ENCODE assay signal across 21 cellular contexts in genomic region chr1:153364181-153364580, GRCh38. TPM values are rescaled to one million over a fixed set of nuclear protein-coding genes. Genes with fewer than 3 reads are reported as not detected.
"Had no signal": no experiment of that assay in that cellular context is flagged by ENCODE, and none has a peak within 500 bp of the region (broad histone marks: within the 10 kb centered on the region; RNA-seq: fewer than 3 reads in every experiment).

No MANE protein-coding gene starts in this region.

- H3K27ac ChIP-seq: right atrium auricular region, upper lobe of right lung had no signal

- H3K27me3 ChIP-seq: right atrium auricular region, upper lobe of right lung had no signal

- H3K36me3 ChIP-seq: right atrium auricular region, upper lobe of right lung had no signal

- ATAC-seq: activated CD8-positive, alpha-beta T cell treated with anti-CD3 and anti-CD28 coated beads for 36 hours; activated T-cell treated with anti-CD3 and anti-CD28 coated beads, Interleukin-2, amount 50 U/mL, for 4 hours; effector memory CD8-positive, alpha-beta T cell; upper lobe of right lung; WTC11 had no signal

- DNase-seq: activated CD4-positive, alpha-beta T cell treated with anti-CD3 and anti-CD28 coated beads for 4 hours; activated CD8-positive, alpha-beta T cell treated with anti-CD3 and anti-CD28 coated beads for 36 hours; activated effector memory CD4-positive, alpha-beta T cell treated with anti-CD3 and anti-CD28 coated beads, Interleukin-2, amount 50 U/mL, for 16 hours; activated T-cell treated with anti-CD3 and anti-CD28 coated beads, Interleukin-2, amount 50 U/mL, for 4 hours; caudate nucleus; effector memory CD8-positive, alpha-beta T cell; glutamatergic neuron; kidney glomerular epithelial cell; occipital lobe; stimulated activated CD4-positive, alpha-beta T cell treated with anti-CD3 and anti-CD28 coated beads, Interleukin-4, amount 100 ng/mL, for 4 hours; stimulated activated CD8-positive, alpha-beta memory T cell treated with anti-CD3 and anti-CD28 coated beads, Interleukin-4, amount 100 ng/mL, for 48 hours; stimulated activated naive CD4-positive, alpha-beta T cell treated with Interleukin-2 at 50 U/mL for 16 hours; substantia nigra; upper lobe of right lung had no signal

- H3K4me1 ChIP-seq: right atrium auricular region had no signal

- H3K9me3 ChIP-seq: right atrium auricular region, upper lobe of right lung had no signal

- H3K4me3 ChIP-seq: right atrium auricular region, upper lobe of right lung had no signal

RNA-seq across cellular contexts. Expression of gene S100A9, which starts 6.5 kb away (rescaled TPM):
- total RNA-seq: activated CD8-positive, alpha-beta T cell treated with anti-CD3 and anti-CD28 coated beads for 36 hours had no signal

RNA-seq across cellular contexts. Expression of gene S100A12, which starts 11.2 kb away (rescaled TPM):
- total RNA-seq: activated CD8-positive, alpha-beta T cell treated with anti-CD3 and anti-CD28 coated beads for 36 hours; activated naive CD4-positive, alpha-beta T cell treated with anti-CD3 and anti-CD28 coated beads, Interleukin-2, amount 50 U/mL, for 72 hours; activated T-cell treated with anti-CD3 and anti-CD28 coated beads, Interleukin-2, amount 50 U/mL, for 4 hours; epithelial cell of proximal tubule; WTC11 had no signal

RNA-seq across cellular contexts. Expression of gene PGLYRP4, which starts 15.5 kb away (rescaled TPM):
- total RNA-seq: activated CD8-positive, alpha-beta T cell treated with anti-CD3 and anti-CD28 coated beads for 36 hours; activated naive CD4-positive, alpha-beta T cell treated with anti-CD3 and anti-CD28 coated beads, Interleukin-2, amount 50 U/mL, for 72 hours; activated T-cell treated with anti-CD3 and anti-CD28 coated beads, Interleukin-2, amount 50 U/mL, for 4 hours; epithelial cell of proximal tubule; mesenteric fat pad; occipital lobe; posterior vena cava; right atrium auricular region; skeletal muscle tissue; upper lobe of right lung; WTC11 had no signal

RNA-seq across cellular contexts. Expression of gene S100A8, which starts 26.7 kb away (rescaled TPM):
- total RNA-seq: activated CD8-positive, alpha-beta T cell treated with anti-CD3 and anti-CD28 coated beads for 36 hours; activated naive CD4-positive, alpha-beta T cell treated with anti-CD3 and anti-CD28 coated beads, Interleukin-2, amount 50 U/mL, for 72 hours; activated T-cell treated with anti-CD3 and anti-CD28 coated beads, Interleukin-2, amount 50 U/mL, for 4 hours; epithelial cell of proximal tubule; WTC11 had no signal

RNA-seq across cellular contexts. Expression of gene PGLYRP3, which starts 51.4 kb away (rescaled TPM):
- total RNA-seq: activated CD8-positive, alpha-beta T cell treated with anti-CD3 and anti-CD28 coated beads for 36 hours; activated naive CD4-positive, alpha-beta T cell treated with anti-CD3 and anti-CD28 coated beads, Interleukin-2, amount 50 U/mL, for 72 hours; activated T-cell treated with anti-CD3 and anti-CD28 coated beads, Interleukin-2, amount 50 U/mL, for 4 hours; epithelial cell of proximal tubule; mesenteric fat pad; occipital lobe; posterior vena cava; right atrium auricular region; skeletal muscle tissue; upper lobe of right lung; WTC11 had no signal
